14 cellular contexts compared by ENCODE assay signal in the genomic region with DNA sequence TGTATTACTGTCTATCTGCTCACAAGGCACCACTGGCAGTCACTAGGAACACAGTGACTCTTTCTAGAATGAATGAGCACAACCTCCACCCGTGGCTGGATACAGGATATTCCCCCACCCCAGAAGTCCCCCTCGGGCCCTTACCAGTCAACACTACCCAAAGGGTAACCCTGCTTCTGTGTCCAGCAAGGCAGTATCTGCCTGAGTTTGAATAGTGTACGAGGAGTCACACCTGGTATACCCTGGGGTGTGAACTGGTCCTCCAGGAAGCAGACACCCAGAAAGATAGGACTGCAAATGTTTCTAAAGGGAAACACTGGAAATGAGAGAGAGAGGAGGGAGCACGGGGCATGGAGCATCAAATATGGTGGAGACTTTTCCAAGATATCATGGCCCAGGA. TPM values are rescaled to one million over a fixed set of nuclear protein-coding genes. Genes with fewer than 3 reads are reported as not detected.
"Had no signal": no experiment of that assay in that cellular context is flagged by ENCODE, and none has a peak within 500 bp of the region (broad histone marks: within the 10 kb centered on the region; RNA-seq: fewer than 3 reads in every experiment).

No MANE protein-coding gene starts in this region.

RNA-seq across cellular contexts. Expression of gene EIF5AL1, which starts 8.5 kb away (rescaled TPM):
- total RNA-seq: lower lobe of right lung, mesothelial cell of epicardium had no signal

RNA-seq across cellular contexts. Expression of gene SFTPA2, which starts 56.4 kb away (rescaled TPM):
- total RNA-seq: hepatocyte; kidney epithelial cell; left ventricle myocardium inferior; lower leg skin; lung microvascular endothelial cell; mammary epithelial cell; mesenteric fat pad; mononuclear cell; naive thymus-derived CD4-positive, alpha-beta T cell had no signal
- polyA plus RNA-seq: hepatocyte; immature natural killer cell; keratinocyte; liver; mammary epithelial cell; naive thymus-derived CD4-positive, alpha-beta T cell had no signal
